8 cellular contexts compared by ENCODE assay signal in the genomic region with DNA sequence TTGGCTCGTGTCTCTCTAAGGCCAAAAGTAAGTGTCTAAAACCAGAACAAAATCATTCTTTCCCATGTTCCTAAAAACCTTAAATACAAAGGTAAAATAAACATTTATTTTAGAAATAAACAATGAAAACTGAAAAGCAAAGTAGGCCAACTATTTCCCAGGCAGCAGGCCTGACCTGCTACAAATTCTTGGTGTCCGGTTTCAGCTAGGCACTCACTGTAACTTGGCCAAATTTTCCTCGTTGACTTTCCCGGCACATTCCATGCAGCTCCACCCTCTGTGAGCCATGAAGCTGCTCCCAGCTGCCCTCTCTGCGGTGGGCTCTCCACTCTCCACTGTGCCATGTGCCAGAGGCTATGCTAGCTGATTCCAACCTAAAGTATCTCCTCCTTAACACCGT. TPM values are rescaled to one million over a fixed set of nuclear protein-coding genes. Genes with fewer than 3 reads are reported as not detected.
DNase-seq lines count a peak whose midpoint lies in the region; ATAC-seq, FAIRE-seq and TF ChIP-seq lines count a peak whose summit lies in the region.

No MANE protein-coding gene starts in this region.

- no peak overlapping the region for H3K27ac Mint-ChIP-seq in astrocyte (ENCODE audit: unreplicated experiment)
- H3K27ac Mint-ChIP-seq in naive thymus-derived CD4-positive, alpha-beta T cell = no peak overlapping the region

- H3K36me3 ChIP-seq in astrocyte (ENCODE audit: insufficient read depth, low read length) (no peaks in the 10 kb centered on the region), heart right ventricle (no peaks in the 10 kb centered on the region), rectal smooth muscle tissue (ENCODE audit: control insufficient read depth, insufficient read depth, low read length) (no peaks in the 10 kb centered on the region)
- H3K36me3 ChIP-seq in naive thymus-derived CD4-positive, alpha-beta T cell (ENCODE audit: control insufficient read depth in 2 of 3, insufficient read depth in 3 of 3, low read length in 3 of 3) = no peaks in the 10 kb centered on the region

- H3K27ac ChIP-seq in astrocyte (ENCODE audit: low read depth, low read length) = peak overlapping the region; percentile 67
- H3K27ac ChIP-seq in heart right ventricle = peak overlapping the region in 9 of 10 donors; percentile 2 to 77 (median 61)
- H3K27ac ChIP-seq in rectal smooth muscle tissue (ENCODE audit: low read depth, low read length) = peak overlapping the region; percentile 35
- no peak overlapping the region for H3K27ac ChIP-seq in naive thymus-derived CD4-positive, alpha-beta T cell (ENCODE audit: low read depth, low read length)

- CTCF ChIA-PET in naive thymus-derived CD4-positive, alpha-beta T cell (lab: Charles Lee) = no interaction called here

- H3K27me3 Mint-ChIP-seq in astrocyte (ENCODE audit: low read depth, unreplicated experiment) = no peaks in the 10 kb centered on the region
- no peaks in the 10 kb centered on the region for H3K27me3 Mint-ChIP-seq in naive thymus-derived CD4-positive, alpha-beta T cell

- peaks cover 8% of the 10 kb centered on the region for H3K36me3 Mint-ChIP-seq in astrocyte (ENCODE audit: low read depth, unreplicated experiment)
- H3K36me3 Mint-ChIP-seq in naive thymus-derived CD4-positive, alpha-beta T cell = peaks cover 4 to 41% (median 35%) of the 10 kb centered on the region in 5 donors

- no peak overlapping the region for H2AFZ ChIP-seq in astrocyte (ENCODE audit: low read depth, low read length)

- H3K79me2 ChIP-seq in astrocyte (ENCODE audit: insufficient read depth, low read length) = no peaks in the 10 kb centered on the region

- H3K4me1 Mint-ChIP-seq in astrocyte (ENCODE audit: low read depth, unreplicated experiment) = peaks cover 10% of the 10 kb centered on the region
- peaks cover 0 to 7% (median 0%) of the 10 kb centered on the region in 7 donors for H3K4me1 Mint-ChIP-seq in naive thymus-derived CD4-positive, alpha-beta T cell

- peaks cover 3% of the 10 kb centered on the region for H3K9me3 Mint-ChIP-seq in astrocyte (ENCODE audit: unreplicated experiment)
- peaks cover 0 to 7% (median 3%) of the 10 kb centered on the region in 11 donors for H3K9me3 Mint-ChIP-seq in naive thymus-derived CD4-positive, alpha-beta T cell

- H3K27me3 ChIP-seq in astrocyte (ENCODE audit: insufficient read depth, low read length) = no peaks in the 10 kb centered on the region
- H3K27me3 ChIP-seq in heart right ventricle = no peaks in the 10 kb centered on the region
- no peaks in the 10 kb centered on the region for H3K27me3 ChIP-seq in rectal smooth muscle tissue (ENCODE audit: control insufficient read depth, insufficient read depth, low read length)
- H3K27me3 ChIP-seq in naive thymus-derived CD4-positive, alpha-beta T cell (ENCODE audit: control insufficient read depth in 2 of 2, insufficient read depth in 2 of 2, low read length in 2 of 2) = no peaks in the 10 kb centered on the region

- H3K9ac ChIP-seq in astrocyte (ENCODE audit: low read length) (peak overlapping the region; percentile 45), rectal smooth muscle tissue (ENCODE audit: low read length) (no peak overlapping the region)

- intact Hi-C loops in heart right ventricle (cut with DNase I) = loop anchor here in 1 of 10 donors (5.0 kb wide), 1 partner anchor 51 kb away; no protein-coding TSS in a partner anchor
- intact Hi-C loops in naive thymus-derived CD4-positive, alpha-beta T cell (cut with micrococcal nuclease) = no loop called here

- peaks cover 22% of the 10 kb centered on the region for H3K4me1 ChIP-seq in astrocyte (ENCODE audit: insufficient read depth, low read length)
- peaks cover 0 to 38% (median 24%) of the 10 kb centered on the region in 9 donors for H3K4me1 ChIP-seq in heart right ventricle
- H3K4me1 ChIP-seq in rectal smooth muscle tissue (ENCODE audit: control insufficient read depth, insufficient read depth, low read length) = peaks cover 16% of the 10 kb centered on the region
- H3K4me1 ChIP-seq in naive thymus-derived CD4-positive, alpha-beta T cell (ENCODE audit: control insufficient read depth in 2 of 2, insufficient read depth in 2 of 2, low read length in 2 of 2) = no peaks in the 10 kb centered on the region

- no peaks in the 10 kb centered on the region for H3K9me3 ChIP-seq in astrocyte (ENCODE audit: insufficient read depth, low read depth, low read length)
- no peaks in the 10 kb centered on the region for H3K9me3 ChIP-seq in heart right ventricle
- no peaks in the 10 kb centered on the region for H3K9me3 ChIP-seq in naive thymus-derived CD4-positive, alpha-beta T cell (ENCODE audit: control insufficient read depth in 2 of 3, low read length in 3 of 3)

- peak overlapping the region; percentile 62 for H3K4me2 ChIP-seq in astrocyte (ENCODE audit: low read length)

- ATAC-seq in heart right ventricle (peak; percentile 68 to 86 (median 82)), GM19397 (IDR thresholded peaks at IDR 0.05; ENCODE audit: unreplicated experiment) (no peak), GM19328 (IDR thresholded peaks at IDR 0.05; ENCODE audit: unreplicated experiment) (no peak)
- no peak for ATAC-seq in naive thymus-derived CD4-positive, alpha-beta T cell

- WGBS in heart right ventricle, 2 donors = 20 to 34% methylated on average over 6 of the region's 6 CpGs

- peaks cover 31% of the 10 kb centered on the region for H4K20me1 ChIP-seq in astrocyte (ENCODE audit: insufficient read depth, low read length)

- POLR2A ChIA-PET in naive thymus-derived CD4-positive, alpha-beta T cell (lab: Charles Lee) = no interaction called here

- no peak overlapping the region for H3K4me3 ChIP-seq in astrocyte (ENCODE audit: insufficient read depth, low read depth, low read length)
- H3K4me3 ChIP-seq in heart right ventricle = no peak overlapping the region
- H3K4me3 ChIP-seq in rectal smooth muscle tissue (ENCODE audit: low read length) = no peak overlapping the region
- no peak overlapping the region for H3K4me3 ChIP-seq in naive thymus-derived CD4-positive, alpha-beta T cell (ENCODE audit: low read length)

- H3K4me3 Mint-ChIP-seq in astrocyte (ENCODE audit: unreplicated experiment) = peak overlapping the region; percentile 5
- H3K4me3 Mint-ChIP-seq in naive thymus-derived CD4-positive, alpha-beta T cell = no peak overlapping the region

- TF ChIP-seq CTCF in astrocyte (IDR thresholded peaks at IDR 0.05; ENCODE audit: insufficient read depth, low read depth, low read length) (no peak), heart right ventricle (IDR thresholded peaks at IDR 0.05) (no peak)

- peak; percentile 79 for FAIRE-seq in astrocyte (lab: Jason Lieb, UNC)

- DNase-seq in ELF-1 (ENCODE audit: low read depth, low spot score) = peak; percentile 71
- peak; percentile 91 for DNase-seq in astrocyte (ENCODE audit: low read depth)
- peak in 1 of 2 donors; percentile 40 for DNase-seq in heart right ventricle
- no peak for DNase-seq in stimulated activated CD4-positive, alpha-beta T cell treated with anti-CD3 and anti-CD28 coated beads, Interleukin-4, amount 100 ng/mL, for 4 hours
- no peak for DNase-seq in naive thymus-derived CD4-positive, alpha-beta T cell

RNA-seq across cellular contexts. Expression of gene CDRT4, which starts 4.1 kb away (rescaled TPM):
- total RNA-seq in astrocyte = 6.2 and 8.8 TPM in 2 replicates
- 1 to 10 TPM in 4 of 10 donors, under 1 TPM in 4, not detected in 2; 0.53 to 4.1 (median 0.92) TPM for total RNA-seq in heart right ventricle
- polyA plus RNA-seq in heart right ventricle = 1 to 10 TPM in 1 of 2 donors, under 1 TPM in 1; 0.45 to 4.2 TPM
- total RNA-seq in naive thymus-derived CD4-positive, alpha-beta T cell = 10 to 100 TPM in 2 of 5 experiments, 1 to 10 TPM in 3; 1.7 to 11.6 (median 9.7) TPM
- polyA plus RNA-seq in naive thymus-derived CD4-positive, alpha-beta T cell = under 1 TPM; 0.45 to 0.91 TPM

Comparison
In these comparisons a context has a peak if more than half of its experiments do, and no peak if none do; other contexts are left out.
1. DNase-seq: peak in ELF-1 (single experiment) and astrocyte (single experiment); none in stimulated activated CD4-positive, alpha-beta T cell treated with anti-CD3 and anti-CD28 coated beads, Interleukin-4, amount 100 ng/mL, for 4 hours (0 of 2) and naive thymus-derived CD4-positive, alpha-beta T cell (0 of 9).
2. ATAC-seq: peak in heart right ventricle (8 of 8); none in GM19397 (single experiment), GM19328 (single experiment) and naive thymus-derived CD4-positive, alpha-beta T cell (single experiment).